8 cellular contexts compared by ENCODE assay signal in genomic region chr3:49104427-49105291, GRCh38. TPM values are rescaled to one million over a fixed set of nuclear protein-coding genes. Genes with fewer than 3 reads are reported as not detected.
DNase-seq lines count a peak whose midpoint lies in the region; ATAC-seq and TF ChIP-seq lines count a peak whose summit lies in the region.

Gene QARS1 (minus strand): TSS chr3:49104757. CDS start chr3:49104733, 24 bp downstream.

- peaks cover 82% of the 10 kb centered on the region for H3K36me3 Mint-ChIP-seq in dendritic cell treated with granulocyte-macrophage colony-stimulating factor and Interleukin-4, amounts not matched to agents 40 ng/mL and 50 ng/mL, for 4 days (ENCODE audit: low read depth)

- TF ChIP-seq CTCF in BJ (IDR thresholded peaks at IDR 0.05; ENCODE audit: insufficient read depth, low read depth, low read length): no peak
- no peak for TF ChIP-seq CTCF in left lung (IDR thresholded peaks at IDR 0.05)

- CTCF ChIA-PET in BJ (lab: Yijun Ruan, JAX): no interaction called here

- peak within 1 kb of the TSS; percentile 78 for H3K4me3 ChIP-seq in BJ (ENCODE audit: low read depth, low read length)
- peak within 1 kb of the TSS; percentile 97 to 98 for H3K4me3 ChIP-seq in left lung

- H3K27me3 Mint-ChIP-seq in dendritic cell treated with granulocyte-macrophage colony-stimulating factor and Interleukin-4, amounts not matched to agents 40 ng/mL and 50 ng/mL, for 4 days: no peaks in the 10 kb centered on the region

- H3K27ac Mint-ChIP-seq in dendritic cell treated with granulocyte-macrophage colony-stimulating factor and Interleukin-4, amounts not matched to agents 40 ng/mL and 50 ng/mL, for 4 days: peak within 1 kb of the TSS; percentile 96

- ATAC-seq in GM19324 (IDR thresholded peaks at IDR 0.05; ENCODE audit: low FRiP score, unreplicated experiment) (peak; percentile 81), HG03520 (IDR thresholded peaks at IDR 0.05; ENCODE audit: unreplicated experiment) (peak; percentile 79), left lung (peak; percentile 100)

- peaks cover 6 to 28% of the 10 kb centered on the region in 2 donors for H3K4me1 ChIP-seq in left lung

- no peaks in the 10 kb centered on the region for H3K27me3 ChIP-seq in BJ (ENCODE audit: control insufficient read depth, insufficient read depth, low read length)
- H3K27me3 ChIP-seq in left lung: no peaks in the 10 kb centered on the region

- H3K9me3 ChIP-seq in left lung: no peaks in the 10 kb centered on the region

- DNase-seq in BJ (ENCODE audit: low read depth) (peak; percentile 73), NCI-H748 (lab: John Stamatoyannopoulos, UW; ENCODE audit: unreplicated experiment) (peak; percentile 90), left lung (peak; percentile 92 to 94)
- peak; percentile 73 to 89 for DNase-seq in activated CD4-positive, alpha-beta T cell treated with anti-CD3 and anti-CD28 coated beads, Interleukin-2, amount 50 U/mL, for 24 hours (ENCODE audit: low read depth in 1 of 2, low spot score in 1 of 2)
- peak; percentile 79 for DNase-seq in stimulated activated CD4-positive, alpha-beta T cell treated with anti-CD3 and anti-CD28 coated beads, Interleukin-2, amount 100 ng/mL, for 4 hours (ENCODE audit: low read depth)

- peaks cover 30% of the 10 kb centered on the region for H3K4me1 Mint-ChIP-seq in dendritic cell treated with granulocyte-macrophage colony-stimulating factor and Interleukin-4, amounts not matched to agents 40 ng/mL and 50 ng/mL, for 4 days (ENCODE audit: low read depth)

- POLR2A ChIA-PET in BJ (lab: Charles Lee): interaction anchor here (1.0 kb wide), 1 partner anchor 10 kb away, joined by 4 read pairs; the partner anchor contains the start of gene QRICH1

- H3K9me3 Mint-ChIP-seq in dendritic cell treated with granulocyte-macrophage colony-stimulating factor and Interleukin-4, amounts not matched to agents 40 ng/mL and 50 ng/mL, for 4 days: no peaks in the 10 kb centered on the region

- peak within 1 kb of the TSS; percentile 98 for H3K4me3 Mint-ChIP-seq in dendritic cell treated with granulocyte-macrophage colony-stimulating factor and Interleukin-4, amounts not matched to agents 40 ng/mL and 50 ng/mL, for 4 days

- intact Hi-C loops in dendritic cell treated with granulocyte-macrophage colony-stimulating factor and Interleukin-4, amounts not matched to agents 40 ng/mL and 50 ng/mL, for 4 days (cut with micrococcal nuclease): loop anchor here (1.0 kb wide), 2 partner anchors 10 to 16 kb away; partner anchors contain the start of genes QRICH1 and USP19
- intact Hi-C loops in left lung (cut with DNase I): no loop called here

- peaks cover 35% of the 10 kb centered on the region for H3K36me3 ChIP-seq in BJ (ENCODE audit: control insufficient read depth, insufficient read depth, low read length)
- peaks cover 0 to 56% of the 10 kb centered on the region in 2 donors for H3K36me3 ChIP-seq in left lung

- peak within 1 kb of the TSS; percentile 54 to 86 for H3K27ac ChIP-seq in left lung

RNA-seq across cellular contexts. Expression of gene QARS1, which starts in this region (rescaled TPM):
- 221 and 339 TPM in 2 replicates for polyA plus RNA-seq in BJ (2011; rRNA removed)
- 273 and 304 TPM in 2 replicates for polyA minus RNA-seq in BJ (2011; rRNA and poly(A)+ RNA removed)
- 100 to 1,000 TPM; 173 to 180 TPM for total RNA-seq in left lung

Comparison
In these comparisons a context has a peak if more than half of its experiments do, and no peak if none do; other contexts are left out.
1. Peak in every context shown above with its lines: DNase-seq, ATAC-seq, H3K4me3 ChIP-seq and H3K27ac ChIP-seq.